14 cellular contexts compared by ENCODE assay signal in genomic region chr22:40422558-40423245, GRCh38. TPM values are rescaled to one million over a fixed set of nuclear protein-coding genes. Genes with fewer than 3 reads are reported as not detected.
DNase-seq lines count a peak whose midpoint lies in the region; ATAC-seq and TF ChIP-seq lines count a peak whose summit lies in the region.
"Had no signal": no experiment of that assay in that cellular context is flagged by ENCODE, and none has a peak within 500 bp of the region (broad histone marks: within the 10 kb centered on the region; RNA-seq: fewer than 3 reads in every experiment).

No MANE protein-coding gene starts in this region.

- H3K36me3 ChIP-seq in upper lobe of right lung, result peaks cover 93% of the 10 kb centered on the region

- WGBS in lower leg skin, 2 donors, result 92 to 96% methylated on average over 8 of the region's 8 CpGs

- no peaks in the 10 kb centered on the region for H3K27me3 ChIP-seq in upper lobe of right lung

- peak; percentile 50 for DNase-seq in natural killer cell treated with Interleukin-12 subunit alpha and Interleukin-12 subunit beta and Interleukin-15 and Interleukin-18, amount 100 ng/mL, for 72 hours (ENCODE audit: low spot score)
- DNase-seq in natural killer cell (no peak), medulla oblongata (ENCODE audit: extremely low spot score) (peak; percentile 35), upper lobe of right lung (no peak), lower leg skin (ENCODE audit: low spot score in 2 of 2) (no peak), iPS-NIHi7 (ENCODE audit: extremely low spot score) (no peak), amniotic stem cell (lab: John Stamatoyannopoulos, UW) (no peak)
- no peak for DNase-seq in activated CD8-positive, alpha-beta T cell treated with anti-CD3 and anti-CD28 coated beads for 36 hours
- DNase-seq: cortex of kidney; mesendoderm; NCI-H1417 treated with DMSO at 0.1 percent for 48 hours; NCI-H510A; stimulated activated CD4-positive, alpha-beta T cell treated with anti-CD3 and anti-CD28 coated beads, Interleukin-4, amount 100 ng/mL, for 24 hours; stimulated activated naive CD4-positive, alpha-beta T cell had no signal

- ATAC-seq in natural killer cell treated with Interleukin-12 subunit alpha and Interleukin-12 subunit beta and Interleukin-15 and Interleukin-18, amount 100 ng/mL, for 72 hours, result no peak
- ATAC-seq in natural killer cell (no peak), upper lobe of right lung (peak; percentile 71)
- no peak for ATAC-seq in activated CD8-positive, alpha-beta T cell treated with anti-CD3 and anti-CD28 coated beads for 36 hours

- H3K27ac Mint-ChIP-seq in natural killer cell treated with Interleukin-12 subunit alpha and Interleukin-12 subunit beta and Interleukin-15 and Interleukin-18, amount 100 ng/mL, for 72 hours, result peak overlapping the region in 1 of 2 donors; percentile 50
- H3K27ac Mint-ChIP-seq in natural killer cell, result peak overlapping the region in 1 of 2 donors; percentile 68
- H3K27ac Mint-ChIP-seq in activated CD8-positive, alpha-beta T cell treated with anti-CD3 and anti-CD28 coated beads for 36 hours, result peak overlapping the region; percentile 56

- no peak overlapping the region for H3K4me3 Mint-ChIP-seq in natural killer cell treated with Interleukin-12 subunit alpha and Interleukin-12 subunit beta and Interleukin-15 and Interleukin-18, amount 100 ng/mL, for 72 hours
- no peak overlapping the region for H3K4me3 Mint-ChIP-seq in natural killer cell
- H3K4me3 Mint-ChIP-seq in activated CD8-positive, alpha-beta T cell treated with anti-CD3 and anti-CD28 coated beads for 36 hours, result no peak overlapping the region

- intact Hi-C loops in natural killer cell (cut with micrococcal nuclease), result no loop called here
- intact Hi-C loops in activated CD8-positive, alpha-beta T cell treated with anti-CD3 and anti-CD28 coated beads for 36 hours (cut with micrococcal nuclease), result no loop called here
- intact Hi-C loops in upper lobe of right lung (cut with DNase I), result no loop called here
- intact Hi-C loops in lower leg skin (cut with DNase I; ENCODE audit: low total_unique reads), result loop anchor here (10.0 kb wide), 1 partner anchor 332 kb away; no protein-coding TSS in a partner anchor

- no peaks in the 10 kb centered on the region for H3K9me3 ChIP-seq in upper lobe of right lung

- CTCF ChIA-PET in activated CD8-positive, alpha-beta T cell treated with anti-CD3 and anti-CD28 coated beads for 36 hours (lab: Charles Lee), result no interaction called here

- H3K4me3 ChIP-seq in upper lobe of right lung (no peak overlapping the region), lower leg skin (ENCODE audit: low read depth, poor library complexity, severe bottlenecking) (no peak overlapping the region)

- POLR2A ChIA-PET in activated CD8-positive, alpha-beta T cell treated with anti-CD3 and anti-CD28 coated beads for 36 hours (lab: Charles Lee), result no interaction called here

- peaks cover 19% of the 10 kb centered on the region for H3K36me3 Mint-ChIP-seq in natural killer cell treated with Interleukin-12 subunit alpha and Interleukin-12 subunit beta and Interleukin-15 and Interleukin-18, amount 100 ng/mL, for 72 hours
- H3K36me3 Mint-ChIP-seq in natural killer cell, result no peaks in the 10 kb centered on the region
- H3K36me3 Mint-ChIP-seq in activated CD8-positive, alpha-beta T cell treated with anti-CD3 and anti-CD28 coated beads for 36 hours (ENCODE audit: low read depth), result peaks cover 25% of the 10 kb centered on the region

- TF ChIP-seq POLR2A in lower leg skin (IDR thresholded peaks at IDR 0.05), result no peak

- no peak for TF ChIP-seq CTCF in natural killer cell (IDR thresholded peaks at IDR 0.05)
- TF ChIP-seq CTCF in activated CD8-positive, alpha-beta T cell treated with anti-CD3 and anti-CD28 coated beads for 36 hours (IDR thresholded peaks at IDR 0.05), result no peak
- TF ChIP-seq CTCF in upper lobe of right lung (IDR thresholded peaks at IDR 0.05), result no peak
- no peak for TF ChIP-seq CTCF in lower leg skin (IDR thresholded peaks at IDR 0.05)

- peaks cover 11% of the 10 kb centered on the region for H3K4me1 ChIP-seq in upper lobe of right lung

- H3K27me3 Mint-ChIP-seq in natural killer cell treated with Interleukin-12 subunit alpha and Interleukin-12 subunit beta and Interleukin-15 and Interleukin-18, amount 100 ng/mL, for 72 hours, result no peaks in the 10 kb centered on the region
- no peaks in the 10 kb centered on the region for H3K27me3 Mint-ChIP-seq in natural killer cell (ENCODE audit: low read depth in 2 of 2)
- H3K27me3 Mint-ChIP-seq in activated CD8-positive, alpha-beta T cell treated with anti-CD3 and anti-CD28 coated beads for 36 hours, result no peaks in the 10 kb centered on the region

- H3K27ac ChIP-seq in upper lobe of right lung, result no peak overlapping the region

- H3K4me1 Mint-ChIP-seq in natural killer cell treated with Interleukin-12 subunit alpha and Interleukin-12 subunit beta and Interleukin-15 and Interleukin-18, amount 100 ng/mL, for 72 hours (ENCODE audit: low read depth in 2 of 2), result peaks cover 13 to 27% of the 10 kb centered on the region in 2 donors
- H3K4me1 Mint-ChIP-seq in natural killer cell, result peaks cover 6 to 29% of the 10 kb centered on the region in 2 donors
- peaks cover 11% of the 10 kb centered on the region for H3K4me1 Mint-ChIP-seq in activated CD8-positive, alpha-beta T cell treated with anti-CD3 and anti-CD28 coated beads for 36 hours (ENCODE audit: low read depth)

- no peaks in the 10 kb centered on the region for H3K9me3 Mint-ChIP-seq in natural killer cell treated with Interleukin-12 subunit alpha and Interleukin-12 subunit beta and Interleukin-15 and Interleukin-18, amount 100 ng/mL, for 72 hours
- H3K9me3 Mint-ChIP-seq in natural killer cell, result no peaks in the 10 kb centered on the region
- no peaks in the 10 kb centered on the region for H3K9me3 Mint-ChIP-seq in activated CD8-positive, alpha-beta T cell treated with anti-CD3 and anti-CD28 coated beads for 36 hours

RNA-seq across cellular contexts. Expression of gene SGSM3, which starts 52.3 kb away (rescaled TPM):
- total RNA-seq in natural killer cell treated with Interleukin-12 subunit alpha and Interleukin-12 subunit beta and Interleukin-15 and Interleukin-18, amount 100 ng/mL, for 72 hours, result 10 to 100 TPM; 59.2 to 74.7 TPM
- total RNA-seq in natural killer cell, result 10 to 100 TPM; 74.4 to 93.2 (median 76.3) TPM
- 10 to 100 TPM; 60.2 to 64.3 TPM for total RNA-seq in activated CD8-positive, alpha-beta T cell treated with anti-CD3 and anti-CD28 coated beads for 36 hours
- 77.6 TPM for total RNA-seq in upper lobe of right lung
- 10 to 100 TPM; 42.7 to 67.9 (median 57.7) TPM for total RNA-seq in lower leg skin

Comparison
In these comparisons a context has a peak if more than half of its experiments do, and no peak if none do; other contexts are left out.
1. DNase-seq: peak in natural killer cell treated with Interleukin-12 subunit alpha and Interleukin-12 subunit beta and Interleukin-15 and Interleukin-18, amount 100 ng/mL, for 72 hours (single experiment) and medulla oblongata (single experiment); none in natural killer cell (single experiment), activated CD8-positive, alpha-beta T cell treated with anti-CD3 and anti-CD28 coated beads for 36 hours (single experiment), upper lobe of right lung (single experiment), lower leg skin (0 of 2), iPS-NIHi7 (single experiment) and amniotic stem cell (single experiment).